8 cellular contexts compared by ENCODE assay signal in the genomic region with DNA sequence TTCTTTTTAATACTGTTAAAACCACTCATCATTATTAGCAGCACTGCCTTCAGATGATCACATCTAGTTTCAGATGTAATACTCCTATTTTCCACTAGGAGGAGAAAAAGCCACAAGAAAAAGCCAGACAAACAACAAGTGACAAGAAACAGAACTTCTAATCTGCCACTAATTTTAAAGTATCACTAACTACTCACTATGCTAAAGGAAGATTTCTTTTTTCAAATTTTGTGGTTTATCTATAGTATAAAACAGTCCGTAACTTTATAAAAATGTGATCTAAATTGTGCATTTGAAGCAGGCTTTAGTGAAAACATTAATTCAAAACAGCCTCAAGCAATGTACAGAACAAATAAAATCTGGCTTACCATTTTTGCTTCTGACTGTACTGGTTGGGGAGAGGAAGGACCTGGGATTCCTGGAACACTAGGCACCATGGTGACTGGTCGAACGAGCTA. TPM values are rescaled to one million over a fixed set of nuclear protein-coding genes. Genes with fewer than 3 reads are reported as not detected.
A peak's percentile ranks its signal among the peaks of the same experiment; 100 is the strongest.
DNase-seq lines count a peak whose midpoint lies in the region; ATAC-seq lines count a peak whose summit lies in the region.

No MANE protein-coding gene starts in this region.

- peaks cover 23% of the 10 kb centered on the region for H3K36me3 Mint-ChIP-seq in activated naive CD8-positive, alpha-beta T cell treated with anti-CD3 and anti-CD28 coated beads for 36 hours
- H3K36me3 Mint-ChIP-seq in stimulated activated effector memory CD8-positive, alpha-beta T cell treated with anti-CD3 and anti-CD28 coated beads, Interleukin-12 subunit alpha, Interleukin-12 subunit beta, amount 100 ng/mL, for 72 hours = peaks cover 88% of the 10 kb centered on the region

- H3K27ac Mint-ChIP-seq in activated naive CD8-positive, alpha-beta T cell treated with anti-CD3 and anti-CD28 coated beads for 36 hours = peak overlapping the region; percentile 62
- H3K27ac Mint-ChIP-seq in stimulated activated effector memory CD8-positive, alpha-beta T cell treated with anti-CD3 and anti-CD28 coated beads, Interleukin-12 subunit alpha, Interleukin-12 subunit beta, amount 100 ng/mL, for 72 hours = no peak overlapping the region

- H3K4me1 ChIP-seq in GM23248 (ENCODE audit: insufficient read depth) = no peaks in the 10 kb centered on the region

- no peaks in the 10 kb centered on the region for H3K9me3 Mint-ChIP-seq in activated naive CD8-positive, alpha-beta T cell treated with anti-CD3 and anti-CD28 coated beads for 36 hours
- no peaks in the 10 kb centered on the region for H3K9me3 Mint-ChIP-seq in stimulated activated effector memory CD8-positive, alpha-beta T cell treated with anti-CD3 and anti-CD28 coated beads, Interleukin-12 subunit alpha, Interleukin-12 subunit beta, amount 100 ng/mL, for 72 hours

- no peaks in the 10 kb centered on the region for H3K9me2 ChIP-seq in GM23248 (ENCODE audit: insufficient read depth)

- no peak overlapping the region for H2AFZ ChIP-seq in GM23248

- H3K27ac ChIP-seq in GM23248 = no peak overlapping the region

- peaks cover 9% of the 10 kb centered on the region; the same call in 1 of the 2 replicates for H3K79me2 ChIP-seq in GM23248 (ENCODE audit: insufficient read depth)

- peaks cover 32% of the 10 kb centered on the region for H3F3A ChIP-seq in GM23248 (ENCODE audit: insufficient read depth)

- H3K27me3 Mint-ChIP-seq in activated naive CD8-positive, alpha-beta T cell treated with anti-CD3 and anti-CD28 coated beads for 36 hours = no peaks in the 10 kb centered on the region

- peak; percentile 55 for DNase-seq in EL
- peak; percentile 57 for DNase-seq in GM23248
- DNase-seq in NCI-H1694 (lab: John Stamatoyannopoulos, UW) = peak; percentile 20
- DNase-seq in activated naive CD8-positive, alpha-beta T cell treated with anti-CD3 and anti-CD28 coated beads for 36 hours = no peak
- peak; percentile 19 for DNase-seq in hepatic stellate cell (ENCODE audit: low spot score)
- no peak for DNase-seq in stimulated activated effector memory CD8-positive, alpha-beta T cell treated with anti-CD3 and anti-CD28 coated beads, Interleukin-12 subunit alpha, Interleukin-12 subunit beta, amount 100 ng/mL, for 72 hours (ENCODE audit: low spot score in 2 of 2)
- no peak for DNase-seq in stimulated activated CD8-positive, alpha-beta memory T cell treated with anti-CD3 and anti-CD28 coated beads, Interleukin-4, amount 100 ng/mL, for 48 hours

- H3K9me3 ChIP-seq in GM23248 (ENCODE audit: low read depth) = no peaks in the 10 kb centered on the region

- H3K9ac ChIP-seq in GM23248 = no peak overlapping the region

- peaks cover 4% of the 10 kb centered on the region for H3K4me1 Mint-ChIP-seq in activated naive CD8-positive, alpha-beta T cell treated with anti-CD3 and anti-CD28 coated beads for 36 hours
- no peaks in the 10 kb centered on the region for H3K4me1 Mint-ChIP-seq in stimulated activated effector memory CD8-positive, alpha-beta T cell treated with anti-CD3 and anti-CD28 coated beads, Interleukin-12 subunit alpha, Interleukin-12 subunit beta, amount 100 ng/mL, for 72 hours

- in situ Hi-C loops in GM23248 (cut with MboI) = no loop called here

- H3K4me3 ChIP-seq in GM23248 = no peak overlapping the region

- no peaks in the 10 kb centered on the region for H4K20me1 ChIP-seq in GM23248 (ENCODE audit: insufficient read depth)

- H3K4me3 Mint-ChIP-seq in activated naive CD8-positive, alpha-beta T cell treated with anti-CD3 and anti-CD28 coated beads for 36 hours = no peak overlapping the region
- H3K4me3 Mint-ChIP-seq in stimulated activated effector memory CD8-positive, alpha-beta T cell treated with anti-CD3 and anti-CD28 coated beads, Interleukin-12 subunit alpha, Interleukin-12 subunit beta, amount 100 ng/mL, for 72 hours = no peak overlapping the region

- no peaks in the 10 kb centered on the region for H3K27me3 ChIP-seq in GM23248 (replicated peaks; ENCODE audit: insufficient read depth)

- peaks cover 44% of the 10 kb centered on the region for H3K36me3 ChIP-seq in GM23248 (ENCODE audit: low read depth)

- 89 to 95% methylated on average over 3 of the region's 3 CpGs for WGBS in GM23248 (ENCODE audit: low coverage in 1 of 2, low lambda C conversion rate in 2 of 2, missing lambda C conversion rate in 2 of 2), 2 experiments

- no peak overlapping the region for H3K4me2 ChIP-seq in GM23248 (ENCODE audit: unreplicated experiment)

- ATAC-seq in stimulated activated effector memory CD8-positive, alpha-beta T cell treated with anti-CD3 and anti-CD28 coated beads, Interleukin-12 subunit alpha, Interleukin-12 subunit beta, amount 100 ng/mL, for 72 hours = peak; percentile 51
- ATAC-seq in GM21515 (IDR thresholded peaks at IDR 0.05; ENCODE audit: unreplicated experiment) = no peak

RNA-seq across cellular contexts. Expression of a gene that starts 56.8 kb away (rescaled TPM):
- 31.7 and 33.8 TPM in 2 replicates for total RNA-seq in GM23248 (2014; rRNA removed; shearing (Covaris generic))
- 26.8 and 29.5 TPM in 2 replicates for polyA plus RNA-seq in GM23248 (2016; fragmentation: Nextera tagmentation; extraction: Ambion mirVana)
- total RNA-seq in activated naive CD8-positive, alpha-beta T cell treated with anti-CD3 and anti-CD28 coated beads for 36 hours = 10 to 100 TPM; 43.1 to 44.5 TPM

Comparison
In these comparisons a context has a peak if more than half of its experiments do, and no peak if none do; other contexts are left out.
1. DNase-seq: peak in EL (single experiment), GM23248 (single experiment), NCI-H1694 (single experiment) and hepatic stellate cell (single experiment); none in activated naive CD8-positive, alpha-beta T cell treated with anti-CD3 and anti-CD28 coated beads for 36 hours (single experiment), stimulated activated effector memory CD8-positive, alpha-beta T cell treated with anti-CD3 and anti-CD28 coated beads, Interleukin-12 subunit alpha, Interleukin-12 subunit beta, amount 100 ng/mL, for 72 hours (0 of 2) and stimulated activated CD8-positive, alpha-beta memory T cell treated with anti-CD3 and anti-CD28 coated beads, Interleukin-4, amount 100 ng/mL, for 48 hours (single experiment).